ENCODE assay signal across 14 cellular contexts in genomic region chr6:56399250-56399671, GRCh38.
DNase-seq lines count a peak whose midpoint lies in the region; ATAC-seq lines count a peak whose summit lies in the region.
"Had no signal": no experiment of that assay in that cellular context is flagged by ENCODE, and none has a peak within 500 bp of the region (broad histone marks: within the 10 kb centered on the region; RNA-seq: fewer than 3 reads in every experiment).

No MANE protein-coding gene starts in this region.

- H3K4me1 ChIP-seq in mesodermal cell (ENCODE audit: control insufficient read depth, insufficient read depth, low read length, poor library complexity, severe bottlenecking): no peaks in the 10 kb centered on the region
- H3K4me1 ChIP-seq: psoas muscle had no signal

- WGBS in mesodermal cell (ENCODE audit: insufficient coverage in 2 of 2), 2 experiments: 60 to 67% methylated on average over 1 to 2 of the region's 2 CpGs

- no peak for ATAC-seq in HG03439 (IDR thresholded peaks at IDR 0.05; ENCODE audit: unreplicated experiment)
- ATAC-seq: activated CD4-positive, alpha-beta T cell treated with anti-CD3 and anti-CD28 coated beads for 36 hours; activated T-cell treated with anti-CD3 and anti-CD28 coated beads, Interleukin-2, amount 50 U/mL, for 72 hours; psoas muscle had no signal

- H3K36me3 ChIP-seq in mesodermal cell (ENCODE audit: control insufficient read depth, insufficient read depth, low read length): no peaks in the 10 kb centered on the region
- H3K36me3 ChIP-seq: BLaER1 treated with 17β-estradiol and CSF1 and Interleukin-3, amounts not matched to agents 10 nM and 100 nM had no signal

- H3K9me3 ChIP-seq in mesodermal cell (ENCODE audit: control insufficient read depth, low read length): no peaks in the 10 kb centered on the region
- H3K9me3 ChIP-seq: psoas muscle had no signal

- H3K27ac ChIP-seq in mesodermal cell (ENCODE audit: low read depth, low read length, severe bottlenecking): peak overlapping the region; percentile 17
- H3K27ac ChIP-seq: BLaER1 treated with 17β-estradiol and CSF1 and Interleukin-3, amounts not matched to agents 10 nM and 100 nM; psoas muscle had no signal

- DNase-seq in EL (peak; percentile 53), NCI-H2196 (lab: John Stamatoyannopoulos, UW; ENCODE audit: unreplicated experiment) (peak; percentile 26), dermis microvascular lymphatic vessel endothelial cell (ENCODE audit: low read depth in 2 of 2) (peak; percentile 6 to 16), SK-N-DZ (ENCODE audit: low spot score) (no peak)
- DNase-seq in stimulated activated CD4-positive, alpha-beta T cell treated with anti-CD3 and anti-CD28 coated beads, Interleukin-12 subunit alpha, Interleukin-12 subunit beta, amount 100 ng/mL, for 4 hours: no peak
- DNase-seq in activated CD4-positive, alpha-beta T cell treated with anti-CD3 and anti-CD28 coated beads, Interleukin-2, amount 50 U/mL, for 1 hour: no peak
- DNase-seq: activated CD4-positive, alpha-beta T cell treated with anti-CD3 and anti-CD28 coated beads for 36 hours; activated T-cell treated with anti-CD3 and anti-CD28 coated beads, Interleukin-2, amount 50 U/mL, for 72 hours; hippocampal formation; psoas muscle; SW 1271 had no signal

- H3K4me3 ChIP-seq in mesodermal cell (ENCODE audit: extremely low read depth, insufficient read depth, low read length, poor library complexity, severe bottlenecking): no peak overlapping the region
- H3K4me3 ChIP-seq: BLaER1 treated with 17β-estradiol and CSF1 and Interleukin-3, amounts not matched to agents 10 nM and 100 nM; psoas muscle had no signal

Comparison
In these comparisons a context has a peak if more than half of its experiments do, and no peak if none do; other contexts are left out.
1. DNase-seq: peak in EL (single experiment), NCI-H2196 (single experiment) and dermis microvascular lymphatic vessel endothelial cell (2 of 2); none in stimulated activated CD4-positive, alpha-beta T cell treated with anti-CD3 and anti-CD28 coated beads, Interleukin-12 subunit alpha, Interleukin-12 subunit beta, amount 100 ng/mL, for 4 hours (single experiment), SK-N-DZ (single experiment) and activated CD4-positive, alpha-beta T cell treated with anti-CD3 and anti-CD28 coated beads, Interleukin-2, amount 50 U/mL, for 1 hour (single experiment).